In genomic region chr22:37594237-37594636, GRCh38 we compare ENCODE assay signal across 24 cellular contexts. TPM values are rescaled to one million over a fixed set of nuclear protein-coding genes. Genes with fewer than 3 reads are reported as not detected.
"Had no signal": no experiment of that assay in that cellular context is flagged by ENCODE, and none has a peak within 500 bp of the region (broad histone marks: within the 10 kb centered on the region; RNA-seq: fewer than 3 reads in every experiment).

No MANE protein-coding gene starts in this region.

- H3K27ac ChIP-seq: dorsolateral prefrontal cortex, gastroesophageal sphincter, ovary, psoas muscle, right atrium auricular region, vagina had no signal

- H3K9me3 ChIP-seq: esophagus squamous epithelium, gastroesophageal sphincter, ovary, psoas muscle, right atrium auricular region, vagina had no signal

- H3K27me3 Mint-ChIP-seq: activated naive CD8-positive, alpha-beta T cell; type B pancreatic cell had no signal

- H3K4me3 Mint-ChIP-seq: activated naive CD8-positive, alpha-beta T cell; activated T-cell treated with anti-CD3 and anti-CD28 coated beads, Interleukin-2, amount 50 U/mL, for 4 hours; memory B cell; natural killer cell treated with Interleukin-12 subunit alpha and Interleukin-12 subunit beta and Interleukin-15 and Interleukin-18, amount 100 ng/mL, for 72 hours; type B pancreatic cell had no signal

- H3K27me3 ChIP-seq: dorsolateral prefrontal cortex, ovary, right atrium auricular region, vagina had no signal

- H3K9me3 Mint-ChIP-seq: activated T-cell treated with anti-CD3 and anti-CD28 coated beads, Interleukin-2, amount 50 U/mL, for 4 hours; activated T-helper 2 cell treated with anti-CD3 and anti-CD28 coated beads, Interferon-gamma antibody, Interleukin-2, Interleukin-4, amounts not matched to agents 10 μg/mL and 5 μg/mL and 100 μg/mL, durations not matched to agents 14 hours and 24 hours and 36 hours; natural killer cell treated with Interleukin-12 subunit alpha and Interleukin-12 subunit beta and Interleukin-15 and Interleukin-18, amount 100 ng/mL, for 72 hours; type B pancreatic cell had no signal

- ATAC-seq: activated T-cell treated with anti-CD3 and anti-CD28 coated beads, Interleukin-2, amount 50 U/mL, for 4 hours; gastroesophageal sphincter; natural killer cell treated with Interleukin-12 subunit alpha and Interleukin-12 subunit beta and Interleukin-15 and Interleukin-18, amount 100 ng/mL, for 72 hours; psoas muscle had no signal

- H3K36me3 Mint-ChIP-seq: activated naive CD8-positive, alpha-beta T cell; memory B cell; natural killer cell treated with Interleukin-12 subunit alpha and Interleukin-12 subunit beta and Interleukin-15 and Interleukin-18, amount 100 ng/mL, for 72 hours; type B pancreatic cell had no signal

- H3K4me3 ChIP-seq: dorsolateral prefrontal cortex, esophagus squamous epithelium, gastroesophageal sphincter, ovary, psoas muscle, right atrium auricular region, vagina had no signal

- H3K36me3 ChIP-seq: esophagus squamous epithelium, gastroesophageal sphincter, ovary, right atrium auricular region, vagina had no signal

- H3K27ac Mint-ChIP-seq: activated naive CD8-positive, alpha-beta T cell; activated T-helper 2 cell treated with anti-CD3 and anti-CD28 coated beads, Interferon-gamma antibody, Interleukin-2, Interleukin-4, amounts not matched to agents 10 μg/mL and 5 μg/mL and 100 μg/mL, durations not matched to agents 14 hours and 24 hours and 36 hours; memory B cell; natural killer cell treated with Interleukin-12 subunit alpha and Interleukin-12 subunit beta and Interleukin-15 and Interleukin-18, amount 100 ng/mL, for 72 hours; type B pancreatic cell had no signal

- FAIRE-seq: astrocyte, colon, TTC549 had no signal

- DNase-seq: activated CD4-positive, alpha-beta T cell treated with anti-CD3 and anti-CD28 coated beads for 1 hour; activated CD8-positive, alpha-beta memory T cell treated with anti-CD3 and anti-CD28 coated beads, Interleukin-2, amount 50 U/mL, for 48 hours; activated naive CD4-positive, alpha-beta T cell; activated T-cell treated with anti-CD3 and anti-CD28 coated beads, Interleukin-2, amount 50 U/mL, for 4 hours; central memory CD4-positive, alpha-beta T cell; dorsolateral prefrontal cortex; esophagus squamous epithelium; head of caudate nucleus; hypothalamus; ovary; psoas muscle had no signal

RNA-seq across cellular contexts. Expression of gene LGALS2, which starts 14.3 kb away (rescaled TPM):
- total RNA-seq: activated CD8-positive, alpha-beta memory T cell treated with anti-CD3 and anti-CD28 coated beads for 36 hours; activated T-cell treated with anti-CD3 and anti-CD28 coated beads, Interleukin-2, amount 50 U/mL, for 4 hours; activated T-helper 2 cell treated with anti-CD3 and anti-CD28 coated beads, Interferon-gamma antibody, Interleukin-2, Interleukin-4, amounts not matched to agents 10 μg/mL and 5 μg/mL and 100 μg/mL, durations not matched to agents 14 hours and 24 hours and 36 hours; astrocyte; esophagus squamous epithelium; gastroesophageal sphincter; natural killer cell treated with Interleukin-12 subunit alpha and Interleukin-12 subunit beta and Interleukin-15 and Interleukin-18, amount 100 ng/mL, for 72 hours; psoas muscle; right atrium auricular region; temporal lobe; vagina had no signal
